In genomic region chr18:72742002-72742401, GRCh38 we compare ENCODE assay signal across 18 cellular contexts.
"Had no signal": no experiment of that assay in that cellular context is flagged by ENCODE, and none has a peak within 500 bp of the region (broad histone marks: within the 10 kb centered on the region; RNA-seq: fewer than 3 reads in every experiment).

No MANE protein-coding gene starts in this region.

- H3K9me3 ChIP-seq: adrenal gland, body of pancreas, right lobe of liver had no signal

- ATAC-seq: body of pancreas; esophagus mucosa; naive thymus-derived CD4-positive, alpha-beta T cell; right lobe of liver; WTC11 had no signal

- H3K4me3 Mint-ChIP-seq: activated CD4-positive, alpha-beta T cell treated with anti-CD3 and anti-CD28 coated beads, Interleukin-2, amount 10 ng/mL, durations not matched to agents 7 days and 5 days; activated naive CD4-positive, alpha-beta T cell treated with anti-CD3 and anti-CD28 coated beads, Interleukin-2, amount 10 ng/mL, durations not matched to agents 7 days and 5 days; endodermal cell; naive thymus-derived CD4-positive, alpha-beta T cell; T-helper 1 cell treated with Interleukin-12 subunit alpha and Interleukin-12 subunit beta and Interleukin-4 antibody, amounts not matched to agents 30 μg/mL and 1 μg/mL, for 36 hours; WTC11 had no signal

- H3K27me3 ChIP-seq: adrenal gland, body of pancreas, right lobe of liver had no signal

- H3K27me3 Mint-ChIP-seq: activated CD4-positive, alpha-beta T cell treated with anti-CD3 and anti-CD28 coated beads, Interleukin-2, amount 10 ng/mL, durations not matched to agents 7 days and 5 days; activated naive CD4-positive, alpha-beta T cell treated with anti-CD3 and anti-CD28 coated beads, Interleukin-2, amount 10 ng/mL, durations not matched to agents 7 days and 5 days; naive thymus-derived CD4-positive, alpha-beta T cell had no signal

- H3K4me1 Mint-ChIP-seq: activated CD4-positive, alpha-beta T cell treated with anti-CD3 and anti-CD28 coated beads, Interleukin-2, amount 10 ng/mL, durations not matched to agents 7 days and 5 days; activated naive CD4-positive, alpha-beta T cell treated with anti-CD3 and anti-CD28 coated beads, Interleukin-2, amount 10 ng/mL, durations not matched to agents 7 days and 5 days; endodermal cell; naive thymus-derived CD4-positive, alpha-beta T cell had no signal

- DNase-seq: activated CD4-positive, alpha-beta T cell treated with anti-CD3 and anti-CD28 coated beads, Interleukin-2, amount 10 ng/mL, durations not matched to agents 7 days and 5 days; activated naive CD4-positive, alpha-beta T cell treated with anti-CD3 and anti-CD28 coated beads, Interleukin-2, amount 10 ng/mL, durations not matched to agents 7 days and 5 days; adrenal gland; body of pancreas; cerebellar nuclear complex; dermis blood vessel endothelial cell; endodermal cell; islet precursor cell; naive thymus-derived CD4-positive, alpha-beta T cell; right lobe of liver; stimulated activated CD4-positive, alpha-beta T cell treated with anti-CD3 and anti-CD28 coated beads, Interleukin-12 subunit alpha, Interleukin-12 subunit beta, amount 100 ng/mL, for 4 hours; stimulated activated naive CD4-positive, alpha-beta T cell; substantia nigra; trophoblast cell had no signal

- H3K36me3 ChIP-seq: adrenal gland, right lobe of liver had no signal

- H3K4me3 ChIP-seq: adrenal gland, body of pancreas, right lobe of liver had no signal

- H3K9me3 Mint-ChIP-seq: activated CD4-positive, alpha-beta T cell treated with anti-CD3 and anti-CD28 coated beads, Interleukin-2, amount 10 ng/mL, durations not matched to agents 7 days and 5 days; activated naive CD4-positive, alpha-beta T cell treated with anti-CD3 and anti-CD28 coated beads, Interleukin-2, amount 10 ng/mL, durations not matched to agents 7 days and 5 days; activated T-helper 2 cell treated with anti-CD3 and anti-CD28 coated beads, Interferon-gamma antibody, Interleukin-2, Interleukin-4, amounts not matched to agents 10 μg/mL and 5 μg/mL and 100 μg/mL, durations not matched to agents 14 hours and 24 hours and 36 hours; endodermal cell; T-helper 1 cell treated with Interleukin-12 subunit alpha and Interleukin-12 subunit beta and Interleukin-4 antibody, amounts not matched to agents 30 μg/mL and 1 μg/mL, for 36 hours; WTC11 had no signal

- H3K27ac ChIP-seq: adrenal gland, body of pancreas, right lobe of liver had no signal

- H3K4me1 ChIP-seq: adrenal gland, body of pancreas, right lobe of liver had no signal

- H3K36me3 Mint-ChIP-seq: activated naive CD4-positive, alpha-beta T cell treated with anti-CD3 and anti-CD28 coated beads, Interleukin-2, amount 10 ng/mL, durations not matched to agents 7 days and 5 days; naive thymus-derived CD4-positive, alpha-beta T cell; WTC11 had no signal

- H3K27ac Mint-ChIP-seq: activated CD4-positive, alpha-beta T cell treated with anti-CD3 and anti-CD28 coated beads, Interleukin-2, amount 10 ng/mL, durations not matched to agents 7 days and 5 days; activated naive CD4-positive, alpha-beta T cell treated with anti-CD3 and anti-CD28 coated beads, Interleukin-2, amount 10 ng/mL, durations not matched to agents 7 days and 5 days; activated T-helper 2 cell treated with anti-CD3 and anti-CD28 coated beads, Interferon-gamma antibody, Interleukin-2, Interleukin-4, amounts not matched to agents 10 μg/mL and 5 μg/mL and 100 μg/mL, durations not matched to agents 14 hours and 24 hours and 36 hours; endodermal cell; naive thymus-derived CD4-positive, alpha-beta T cell; T-helper 1 cell treated with Interleukin-12 subunit alpha and Interleukin-12 subunit beta and Interleukin-4 antibody, amounts not matched to agents 30 μg/mL and 1 μg/mL, for 36 hours; WTC11 had no signal
